Comparison of ENCODE assay signal across 8 cellular contexts in genomic region chr6:36594816-36595167, GRCh38. TPM values are rescaled to one million over a fixed set of nuclear protein-coding genes. Genes with fewer than 3 reads are reported as not detected.
DNase-seq lines count a peak whose midpoint lies in the region; ATAC-seq, FAIRE-seq and TF ChIP-seq lines count a peak whose summit lies in the region.

No MANE protein-coding gene starts in this region.

- peak overlapping the region; percentile 96 for H3K4me3 ChIP-seq in GM08714 (ENCODE audit: low read length)

- TF ChIP-seq CTCF in endothelial cell (IDR thresholded peaks at IDR 0.05; ENCODE audit: unreplicated experiment), result no peak

- H3K27me3 Mint-ChIP-seq in endothelial cell (ENCODE audit: unreplicated experiment), result peaks cover 22% of the 10 kb centered on the region
- no peaks in the 10 kb centered on the region for H3K27me3 Mint-ChIP-seq in natural killer cell treated with Interleukin-12 subunit alpha and Interleukin-12 subunit beta and Interleukin-15 and Interleukin-18, amount 100 ng/mL, for 72 hours

- no peak for ATAC-seq in natural killer cell treated with Interleukin-12 subunit alpha and Interleukin-12 subunit beta and Interleukin-15 and Interleukin-18, amount 100 ng/mL, for 72 hours
- no peak for ATAC-seq in GM21737 (IDR thresholded peaks at IDR 0.05; ENCODE audit: unreplicated experiment)

- DNase-seq in OCI-M1 (lab: John Stamatoyannopoulos, UW) (peak; percentile 74), endothelial cell (ENCODE audit: low spot score) (no peak), RCC 7860 (ENCODE audit: low spot score) (no peak), DMS153 (lab: John Stamatoyannopoulos, UW) (no peak)
- DNase-seq in natural killer cell treated with Interleukin-12 subunit alpha and Interleukin-12 subunit beta and Interleukin-15 and Interleukin-18, amount 100 ng/mL, for 72 hours (ENCODE audit: low spot score), result no peak
- DNase-seq in activated CD4-positive, CD25-positive, alpha-beta regulatory T cell treated with anti-CD3 and anti-CD28 coated beads, Interleukin-2, amount 50 U/mL, for 72 hours, result no peak

- peak overlapping the region; percentile 100 for H3K4me3 Mint-ChIP-seq in endothelial cell (ENCODE audit: unreplicated experiment)
- H3K4me3 Mint-ChIP-seq in natural killer cell treated with Interleukin-12 subunit alpha and Interleukin-12 subunit beta and Interleukin-15 and Interleukin-18, amount 100 ng/mL, for 72 hours, result peak overlapping the region; percentile 93

- peaks cover 49% of the 10 kb centered on the region for H3K4me1 Mint-ChIP-seq in endothelial cell (ENCODE audit: unreplicated experiment)
- peaks cover 45 to 62% of the 10 kb centered on the region in 2 donors for H3K4me1 Mint-ChIP-seq in natural killer cell treated with Interleukin-12 subunit alpha and Interleukin-12 subunit beta and Interleukin-15 and Interleukin-18, amount 100 ng/mL, for 72 hours (ENCODE audit: low read depth in 2 of 2)

- H3K27ac Mint-ChIP-seq in endothelial cell (ENCODE audit: unreplicated experiment), result peak overlapping the region; percentile 100
- peak overlapping the region; percentile 97 to 98 for H3K27ac Mint-ChIP-seq in natural killer cell treated with Interleukin-12 subunit alpha and Interleukin-12 subunit beta and Interleukin-15 and Interleukin-18, amount 100 ng/mL, for 72 hours

- H3K9me3 Mint-ChIP-seq in endothelial cell (ENCODE audit: unreplicated experiment), result no peaks in the 10 kb centered on the region
- no peaks in the 10 kb centered on the region for H3K9me3 Mint-ChIP-seq in natural killer cell treated with Interleukin-12 subunit alpha and Interleukin-12 subunit beta and Interleukin-15 and Interleukin-18, amount 100 ng/mL, for 72 hours

- H3K36me3 Mint-ChIP-seq in endothelial cell (ENCODE audit: low read depth, unreplicated experiment), result peaks cover 52% of the 10 kb centered on the region
- H3K36me3 Mint-ChIP-seq in natural killer cell treated with Interleukin-12 subunit alpha and Interleukin-12 subunit beta and Interleukin-15 and Interleukin-18, amount 100 ng/mL, for 72 hours, result peaks cover 53% of the 10 kb centered on the region

- no peak for FAIRE-seq in RCC 7860 (lab: Jason Lieb, UNC)

RNA-seq across cellular contexts. Expression of gene SRSF3, which starts 0.6 kb away (rescaled TPM):
- total RNA-seq in endothelial cell (ENCODE audit: unreplicated experiment), result 289 TPM
- total RNA-seq in natural killer cell treated with Interleukin-12 subunit alpha and Interleukin-12 subunit beta and Interleukin-15 and Interleukin-18, amount 100 ng/mL, for 72 hours, result 100 to 1,000 TPM; 455 to 498 TPM

RNA-seq across cellular contexts. Expression of gene STK38, which starts 47.5 kb away (rescaled TPM):
- 41.4 TPM for total RNA-seq in endothelial cell (ENCODE audit: unreplicated experiment)
- 10 to 100 TPM; 26.4 to 32.5 TPM for total RNA-seq in natural killer cell treated with Interleukin-12 subunit alpha and Interleukin-12 subunit beta and Interleukin-15 and Interleukin-18, amount 100 ng/mL, for 72 hours
